In the genomic region with DNA sequence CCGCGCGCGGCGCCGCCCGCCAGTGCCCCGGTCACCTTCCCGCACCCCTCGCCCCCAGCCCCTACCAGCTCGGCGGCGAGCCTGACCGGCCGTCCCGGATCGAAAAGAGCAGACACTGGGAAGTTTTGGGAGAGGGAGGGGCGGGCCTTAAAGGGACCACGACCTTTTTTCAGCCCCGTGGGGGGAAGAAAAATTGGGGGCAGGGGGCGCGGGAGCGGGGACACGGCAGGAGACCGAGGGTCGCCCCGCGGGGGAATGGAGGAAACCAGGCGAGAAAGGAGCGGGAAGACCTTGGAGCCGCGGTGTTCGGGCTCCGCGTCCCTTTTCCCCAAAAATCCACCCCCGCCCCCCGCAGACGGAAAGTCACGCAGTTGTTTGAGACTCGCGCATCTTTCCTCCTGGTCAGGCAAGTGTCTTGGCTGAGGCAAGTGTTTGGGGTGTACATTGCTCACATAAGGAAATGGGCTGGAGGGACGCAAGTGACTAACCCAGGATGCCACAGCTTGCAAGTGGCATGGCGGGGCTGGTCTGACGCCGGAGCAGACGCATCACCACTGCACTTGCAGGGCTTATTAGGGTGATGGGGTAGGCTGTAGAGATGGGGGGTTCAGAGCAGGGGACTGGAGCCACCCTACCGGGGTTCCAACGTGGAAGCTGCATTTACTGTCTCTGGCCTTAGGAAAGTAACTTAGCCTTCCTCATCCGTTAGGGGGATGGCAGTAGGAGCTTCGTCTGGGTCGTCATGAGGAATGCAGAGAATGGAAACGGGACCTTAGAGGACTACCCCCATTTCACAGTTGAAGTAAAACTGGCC, we compare ENCODE assay signal across 9 cellular contexts. TPM values are rescaled to one million over a fixed set of nuclear protein-coding genes. Genes with fewer than 3 reads are reported as not detected.
DNase-seq lines count a peak whose midpoint lies in the region; ATAC-seq, FAIRE-seq and TF ChIP-seq lines count a peak whose summit lies in the region.
"Had no signal": no experiment of that assay in that cellular context is flagged by ENCODE, and none has a peak within 500 bp of the region (broad histone marks: within the 10 kb centered on the region; RNA-seq: fewer than 3 reads in every experiment).

No MANE protein-coding gene starts in this region.

- peak overlapping the region; percentile 88 for H3K9ac ChIP-seq in HepG2 (ENCODE audit: insufficient read depth, low read depth, low read length)

- TF ChIP-seq CTCF in HepG2 (CRISPR knock-in tag; IDR thresholded peaks at IDR 0.05) = 0 out of 2 replicates have a peak, but pooled peaks have one; percentile 7

- H3K36me3 ChIP-seq in MG63 (peaks cover 17% of the 10 kb centered on the region), HepG2 (replicated peaks in 1 of 2; ENCODE audit: control insufficient read depth in 1 of 2, insufficient read depth in 2 of 2, low read length in 2 of 2) (peaks cover under 1 to 4% of the 10 kb centered on the region in 2 experiments; a peak in 4 of 5 replicates)

- H3K27ac ChIP-seq in HepG2 (ENCODE audit: extremely low read length, insufficient read depth, low read length) = peak overlapping the region; percentile 91

- no peak overlapping the region for H2AFZ ChIP-seq in HepG2 (ENCODE audit: low read length)

- POLR2A ChIA-PET in HepG2 (lab: Yijun Ruan, JAX) = interaction anchor here (0.5 to 9.1 kb wide), 20 partner anchors 8 to 234 kb away, joined by 3 to 148 read pairs (median 6); a partner anchor contains a TSS

- intact Hi-C loops in HepG2 (cut with micrococcal nuclease; ENCODE audit: unreplicated experiment) = no loop called here

- ATAC-seq in HepG2 = no peak
- no peak for ATAC-seq in GM19324 (IDR thresholded peaks at IDR 0.05; ENCODE audit: low FRiP score, unreplicated experiment)
- no peak for ATAC-seq in HG02623 (IDR thresholded peaks at IDR 0.05; ENCODE audit: unreplicated experiment)

- CTCF ChIA-PET in HepG2 (lab: Yijun Ruan, JAX; ENCODE audit: low intra/inter-chr PET ratio, low total read pairs) = no interaction called here

- TF ChIP-seq EP300 in HepG2 (IDR thresholded peaks at IDR 0.05; ENCODE audit: low read depth in 2 of 2, low read length in 2 of 2) (no peak), HepG2 (CRISPR knock-in tag; IDR thresholded peaks at IDR 0.05; ENCODE audit: borderline replicate concordance) (no peak)

- peaks cover 17% of the 10 kb centered on the region for H4K20me1 ChIP-seq in HepG2 (ENCODE audit: insufficient read depth, low read length)

- in situ Hi-C loops in HepG2 (cut with HindIII; ENCODE audit: extremely low pct_ligation_motif_present, low pct_unique_long_range_greater_than_20kb) = no loop called here

- H3K27me3 ChIP-seq in MG63 (no peaks in the 10 kb centered on the region; the same call in 1 of the 2 replicates), HepG2 (ENCODE audit: control insufficient read depth in 1 of 2, insufficient read depth in 2 of 2, low read length in 2 of 2) (no peaks in the 10 kb centered on the region; a peak in 1 of 5 replicates)

- WGBS in HepG2 (ENCODE audit: low lambda C conversion rate) = 1% methylated on average over 36 of the region's 52 CpGs

- H3K4me3 ChIP-seq in MG63 = peak overlapping the region; percentile 83
- H3K4me3 ChIP-seq in HepG2 (replicated peaks in 1 of 3; ENCODE audit: insufficient read depth in 1 of 3, low read depth in 2 of 3, low read length in 3 of 3) = peak overlapping the region; percentile 84 to 93 (median 87)

- DNase-seq in EL (peak; percentile 81), MG63 (peak; percentile 76), dedifferentiated amniotic fluid mesenchymal stem cell (ENCODE audit: extremely low spot score) (peak; percentile 61), HepG2 (ENCODE audit: low spot score) (no peak)
- DNase-seq in activated CD4-positive, alpha-beta T cell treated with anti-CD3 and anti-CD28 coated beads for 48 hours = peak; percentile 77
- peak; percentile 57 for DNase-seq in stimulated activated CD4-positive, alpha-beta T cell treated with anti-CD3 and anti-CD28 coated beads, Interleukin-4, amount 100 ng/mL, for 1 hour

- no peak for FAIRE-seq in HepG2 (lab: Jason Lieb, UNC)
- FAIRE-seq: endometrium had no signal

- H3K4me2 ChIP-seq in HepG2 (ENCODE audit: low read depth, low read length) = peak overlapping the region; percentile 92

- TF ChIP-seq RAD21 in HepG2 (CRISPR knock-in tag; IDR thresholded peaks at IDR 0.05) = no peak

- peak in 1 of 2 experiments; percentile 37; a peak in 1 of 4 replicates for TF ChIP-seq POLR2A in HepG2 (IDR thresholded peaks at IDR 0.05; ENCODE audit: insufficient read depth in 1 of 2, low read depth in 2 of 2, low read length in 2 of 2)

- H3K4me1 ChIP-seq in HepG2 (ENCODE audit: insufficient read depth, low read length) = peaks cover 49% of the 10 kb centered on the region

- H3K9me3 ChIP-seq in MG63 = no peaks in the 10 kb centered on the region
- no peaks in the 10 kb centered on the region for H3K9me3 ChIP-seq in HepG2 (ENCODE audit: low read length)

- H3K79me2 ChIP-seq in HepG2 (ENCODE audit: insufficient read depth, low read length) = peaks cover 27% of the 10 kb centered on the region

- TSS peak; percentile 69 for BruUV-seq in HepG2 (replicated peaks; lab: Mats Ljungman, UMichigan)

RNA-seq across cellular contexts. Expression of a gene that starts 2.7 kb away (rescaled TPM):
- total RNA-seq in MG63 (2014; rRNA removed; shearing (Covaris generic); ENCODE audit: low replicate concordance) = 385 and 511 TPM in 2 replicates
- total RNA-seq in HepG2 (2016; rRNA removed; fragmentation: Illumina TruSeq; extraction: Trizol) = 270 and 278 TPM in 2 replicates
- 44.9 and 50.3 TPM in 2 replicates for total RNA-seq in HepG2 (2016; cell fraction: cytosol; rRNA removed; fragmentation: Illumina TruSeq; extraction: Trizol; ENCODE audit: low read depth)
- 247 and 303 TPM in 2 replicates for total RNA-seq in HepG2 (2016; cell fraction: insoluble cytoplasmic fraction; rRNA removed; fragmentation: Illumina TruSeq; extraction: Trizol)
- total RNA-seq in HepG2 (2016; cell fraction: membrane; rRNA removed; fragmentation: Illumina TruSeq; extraction: Trizol) = 97.2 and 106 TPM in 2 replicates
- total RNA-seq in HepG2 (2016; cell fraction: nucleus; rRNA removed; fragmentation: Illumina TruSeq; extraction: Trizol) = 191 and 201 TPM in 2 replicates
- 148 and 156 TPM in 2 replicates for polyA plus RNA-seq in HepG2 (2011; rRNA removed)
- polyA plus RNA-seq in HepG2 (2011; cell fraction: cytosol; rRNA removed) = 89.9 and 92.3 TPM in 2 replicates
- polyA plus RNA-seq in HepG2 (2011; cell fraction: nucleus; rRNA removed) = 184 and 197 TPM in 2 replicates
- 166 and 314 TPM in 2 replicates for polyA plus RNA-seq in HepG2 (2012)
- 36.1 and 37.5 TPM in 2 replicates for polyA plus RNA-seq in HepG2 (2016; cell fraction: cytosol; fragmentation: Illumina TruSeq; extraction: Trizol; ENCODE audit: low read depth)
- 257 and 357 TPM in 2 replicates for polyA plus RNA-seq in HepG2 (2016; cell fraction: insoluble cytoplasmic fraction; fragmentation: Illumina TruSeq; extraction: Trizol; ENCODE audit: low read depth)
- 76.7 and 82.5 TPM in 2 replicates for polyA plus RNA-seq in HepG2 (2016; cell fraction: membrane; fragmentation: Illumina TruSeq; extraction: Trizol; ENCODE audit: low read depth)
- 372 and 405 TPM in 2 replicates for polyA plus RNA-seq in HepG2 (2016; cell fraction: nucleus; fragmentation: Illumina TruSeq; extraction: Trizol; ENCODE audit: insufficient read depth, low read depth)
- 218 and 315 TPM in 2 replicates for polyA minus RNA-seq in HepG2 (2011; rRNA and poly(A)+ RNA removed; ENCODE audit: low replicate concordance)
- 121 and 131 TPM in 2 replicates for polyA minus RNA-seq in HepG2 (2011; cell fraction: cytosol; rRNA and poly(A)+ RNA removed)
- 131 and 151 TPM in 2 replicates for polyA minus RNA-seq in HepG2 (2011; cell fraction: nucleus; rRNA and poly(A)+ RNA removed)

RNA-seq across cellular contexts. Expression of a gene that starts 20.8 kb away (rescaled TPM):
- total RNA-seq in MG63 (2014; rRNA removed; shearing (Covaris generic); ENCODE audit: low replicate concordance) = 76.7 and 102 TPM in 2 replicates
- total RNA-seq in HepG2 (2016; rRNA removed; fragmentation: Illumina TruSeq; extraction: Trizol) = 45.4 and 54.8 TPM in 2 replicates
- 17.9 and 23.1 TPM in 2 replicates for total RNA-seq in HepG2 (2016; cell fraction: cytosol; rRNA removed; fragmentation: Illumina TruSeq; extraction: Trizol; ENCODE audit: low read depth)
- total RNA-seq in HepG2 (2016; cell fraction: insoluble cytoplasmic fraction; rRNA removed; fragmentation: Illumina TruSeq; extraction: Trizol) = 41.2 and 57.4 TPM in 2 replicates
- total RNA-seq in HepG2 (2016; cell fraction: membrane; rRNA removed; fragmentation: Illumina TruSeq; extraction: Trizol) = 15.1 and 19.6 TPM in 2 replicates
- total RNA-seq in HepG2 (2016; cell fraction: nucleus; rRNA removed; fragmentation: Illumina TruSeq; extraction: Trizol) = 31.4 and 37.2 TPM in 2 replicates
- 198 and 277 TPM in 2 replicates for polyA plus RNA-seq in HepG2 (2011; rRNA removed)
- 180 and 200 TPM in 2 replicates for polyA plus RNA-seq in HepG2 (2011; cell fraction: cytosol; rRNA removed)
- 123 and 139 TPM in 2 replicates for polyA plus RNA-seq in HepG2 (2011; cell fraction: nucleus; rRNA removed)
- 231 and 273 TPM in 2 replicates for polyA plus RNA-seq in HepG2 (2012)
- polyA plus RNA-seq in HepG2 (2016; cell fraction: cytosol; fragmentation: Illumina TruSeq; extraction: Trizol; ENCODE audit: low read depth) = 49.8 and 49.9 TPM in 2 replicates
- 244 and 262 TPM in 2 replicates for polyA plus RNA-seq in HepG2 (2016; cell fraction: insoluble cytoplasmic fraction; fragmentation: Illumina TruSeq; extraction: Trizol; ENCODE audit: low read depth)
- polyA plus RNA-seq in HepG2 (2016; cell fraction: membrane; fragmentation: Illumina TruSeq; extraction: Trizol; ENCODE audit: low read depth) = 43.5 and 46.5 TPM in 2 replicates
- polyA plus RNA-seq in HepG2 (2016; cell fraction: nucleus; fragmentation: Illumina TruSeq; extraction: Trizol; ENCODE audit: insufficient read depth, low read depth) = 142 and 151 TPM in 2 replicates
- 119 and 143 TPM in 2 replicates for polyA minus RNA-seq in HepG2 (2011; rRNA and poly(A)+ RNA removed; ENCODE audit: low replicate concordance)
- polyA minus RNA-seq in HepG2 (2011; cell fraction: cytosol; rRNA and poly(A)+ RNA removed) = 74.8 and 77.1 TPM in 2 replicates
- polyA minus RNA-seq in HepG2 (2011; cell fraction: nucleus; rRNA and poly(A)+ RNA removed) = 30.3 and 39.7 TPM in 2 replicates

RNA-seq across cellular contexts. Expression of a gene that starts 25.6 kb away (rescaled TPM):
- total RNA-seq in MG63 (2014; rRNA removed; shearing (Covaris generic); ENCODE audit: low replicate concordance) = 6.9 and 8.2 TPM in 2 replicates
- total RNA-seq in HepG2 (2016; rRNA removed; fragmentation: Illumina TruSeq; extraction: Trizol) = 10.3 and 11.4 TPM in 2 replicates
- 4.4 and 4.8 TPM in 2 replicates for total RNA-seq in HepG2 (2016; cell fraction: cytosol; rRNA removed; fragmentation: Illumina TruSeq; extraction: Trizol; ENCODE audit: low read depth)
- total RNA-seq in HepG2 (2016; cell fraction: insoluble cytoplasmic fraction; rRNA removed; fragmentation: Illumina TruSeq; extraction: Trizol) = 11.9 and 12.4 TPM in 2 replicates
- 8.3 and 11.2 TPM in 2 replicates for total RNA-seq in HepG2 (2016; cell fraction: membrane; rRNA removed; fragmentation: Illumina TruSeq; extraction: Trizol)
- 5.0 and 8.7 TPM in 2 replicates for total RNA-seq in HepG2 (2016; cell fraction: nucleus; rRNA removed; fragmentation: Illumina TruSeq; extraction: Trizol)
- polyA plus RNA-seq in HepG2 (2011; rRNA removed) = 18.0 and 18.5 TPM in 2 replicates
- polyA plus RNA-seq in HepG2 (2011; cell fraction: cytosol; rRNA removed) = 13.8 and 14.5 TPM in 2 replicates
- 23.0 and 23.9 TPM in 2 replicates for polyA plus RNA-seq in HepG2 (2011; cell fraction: nucleus; rRNA removed)
- 8.6 and 10.2 TPM in 2 replicates for polyA plus RNA-seq in HepG2 (2012)
- 2.4 and 2.6 TPM in 2 replicates for polyA plus RNA-seq in HepG2 (2016; cell fraction: cytosol; fragmentation: Illumina TruSeq; extraction: Trizol; ENCODE audit: low read depth)
- 9.1 and 12.2 TPM in 2 replicates for polyA plus RNA-seq in HepG2 (2016; cell fraction: insoluble cytoplasmic fraction; fragmentation: Illumina TruSeq; extraction: Trizol; ENCODE audit: low read depth)
- polyA plus RNA-seq in HepG2 (2016; cell fraction: membrane; fragmentation: Illumina TruSeq; extraction: Trizol; ENCODE audit: low read depth) = 5.3 and 6.5 TPM in 2 replicates
- polyA plus RNA-seq in HepG2 (2016; cell fraction: nucleus; fragmentation: Illumina TruSeq; extraction: Trizol; ENCODE audit: insufficient read depth, low read depth) = 12.7 and 15.7 TPM in 2 replicates
- 3.7 and 14.6 TPM in 2 replicates for polyA minus RNA-seq in HepG2 (2011; rRNA and poly(A)+ RNA removed; ENCODE audit: low replicate concordance)
- polyA minus RNA-seq in HepG2 (2011; cell fraction: cytosol; rRNA and poly(A)+ RNA removed) = 5.7 and 7.2 TPM in 2 replicates
- polyA minus RNA-seq in HepG2 (2011; cell fraction: nucleus; rRNA and poly(A)+ RNA removed) = 9.9 and 10.7 TPM in 2 replicates

RNA-seq across cellular contexts. Expression of a gene that starts 39.7 kb away (rescaled TPM):
- not detected in 2 replicates for total RNA-seq in MG63 (2014; rRNA removed; shearing (Covaris generic); ENCODE audit: low replicate concordance)
- total RNA-seq in HepG2 (2016; rRNA removed; fragmentation: Illumina TruSeq; extraction: Trizol) = 0.24 and 0.32 TPM in 2 replicates
- not detected in 2 replicates for total RNA-seq in HepG2 (2016; cell fraction: cytosol; rRNA removed; fragmentation: Illumina TruSeq; extraction: Trizol; ENCODE audit: low read depth)
- 0.39 TPM in 1 of 2 replicates, not detected in the other for total RNA-seq in HepG2 (2016; cell fraction: insoluble cytoplasmic fraction; rRNA removed; fragmentation: Illumina TruSeq; extraction: Trizol)
- 0.31 TPM in 1 of 2 replicates, not detected in the other for total RNA-seq in HepG2 (2016; cell fraction: membrane; rRNA removed; fragmentation: Illumina TruSeq; extraction: Trizol)
- 0.28 and 0.41 TPM in 2 replicates for total RNA-seq in HepG2 (2016; cell fraction: nucleus; rRNA removed; fragmentation: Illumina TruSeq; extraction: Trizol)
- 0.48 and 0.71 TPM in 2 replicates for polyA plus RNA-seq in HepG2 (2011; rRNA removed)
- polyA plus RNA-seq in HepG2 (2011; cell fraction: cytosol; rRNA removed) = 0.26 and 0.30 TPM in 2 replicates
- polyA plus RNA-seq in HepG2 (2011; cell fraction: nucleus; rRNA removed) = 2.4 and 2.9 TPM in 2 replicates
- 0.59 and 0.87 TPM in 2 replicates for polyA plus RNA-seq in HepG2 (2012)
- 0.17 TPM in 1 of 2 replicates, not detected in the other for polyA plus RNA-seq in HepG2 (2016; cell fraction: cytosol; fragmentation: Illumina TruSeq; extraction: Trizol; ENCODE audit: low read depth)
- not detected in 2 replicates for polyA plus RNA-seq in HepG2 (2016; cell fraction: insoluble cytoplasmic fraction; fragmentation: Illumina TruSeq; extraction: Trizol; ENCODE audit: low read depth)
- 0.26 TPM in 1 of 2 replicates, not detected in the other for polyA plus RNA-seq in HepG2 (2016; cell fraction: membrane; fragmentation: Illumina TruSeq; extraction: Trizol; ENCODE audit: low read depth)
- polyA plus RNA-seq in HepG2 (2016; cell fraction: nucleus; fragmentation: Illumina TruSeq; extraction: Trizol; ENCODE audit: insufficient read depth, low read depth) = 2.4 TPM in 1 of 2 replicates, not detected in the other
- polyA minus RNA-seq in HepG2 (2011; rRNA and poly(A)+ RNA removed; ENCODE audit: low replicate concordance) = 0.42 and 0.68 TPM in 2 replicates
- not detected in 2 replicates for polyA minus RNA-seq in HepG2 (2011; cell fraction: cytosol; rRNA and poly(A)+ RNA removed)
- 0.90 and 3.0 TPM in 2 replicates for polyA minus RNA-seq in HepG2 (2011; cell fraction: nucleus; rRNA and poly(A)+ RNA removed)

RNA-seq across cellular contexts. Expression of a gene that starts 47.0 kb away (rescaled TPM):
- 45.3 and 72.9 TPM in 2 replicates for total RNA-seq in MG63 (2014; rRNA removed; shearing (Covaris generic); ENCODE audit: low replicate concordance)
- total RNA-seq in HepG2 (2016; rRNA removed; fragmentation: Illumina TruSeq; extraction: Trizol) = 20.3 and 22.3 TPM in 2 replicates
- total RNA-seq in HepG2 (2016; cell fraction: cytosol; rRNA removed; fragmentation: Illumina TruSeq; extraction: Trizol; ENCODE audit: low read depth) = 14.3 and 15.2 TPM in 2 replicates
- total RNA-seq in HepG2 (2016; cell fraction: insoluble cytoplasmic fraction; rRNA removed; fragmentation: Illumina TruSeq; extraction: Trizol) = 18.1 and 20.6 TPM in 2 replicates
- total RNA-seq in HepG2 (2016; cell fraction: membrane; rRNA removed; fragmentation: Illumina TruSeq; extraction: Trizol) = 24.1 and 28.8 TPM in 2 replicates
- 10.5 and 13.7 TPM in 2 replicates for total RNA-seq in HepG2 (2016; cell fraction: nucleus; rRNA removed; fragmentation: Illumina TruSeq; extraction: Trizol)
- polyA plus RNA-seq in HepG2 (2011; rRNA removed) = 26.1 and 32.6 TPM in 2 replicates
- 20.9 and 26.0 TPM in 2 replicates for polyA plus RNA-seq in HepG2 (2011; cell fraction: cytosol; rRNA removed)
- polyA plus RNA-seq in HepG2 (2011; cell fraction: nucleus; rRNA removed) = 54.3 and 54.9 TPM in 2 replicates
- 17.1 and 18.5 TPM in 2 replicates for polyA plus RNA-seq in HepG2 (2012)
- 19.1 and 22.5 TPM in 2 replicates for polyA plus RNA-seq in HepG2 (2016; cell fraction: cytosol; fragmentation: Illumina TruSeq; extraction: Trizol; ENCODE audit: low read depth)
- 21.0 and 27.0 TPM in 2 replicates for polyA plus RNA-seq in HepG2 (2016; cell fraction: insoluble cytoplasmic fraction; fragmentation: Illumina TruSeq; extraction: Trizol; ENCODE audit: low read depth)
- polyA plus RNA-seq in HepG2 (2016; cell fraction: membrane; fragmentation: Illumina TruSeq; extraction: Trizol; ENCODE audit: low read depth) = 29.2 and 29.4 TPM in 2 replicates
- 29.4 and 29.5 TPM in 2 replicates for polyA plus RNA-seq in HepG2 (2016; cell fraction: nucleus; fragmentation: Illumina TruSeq; extraction: Trizol; ENCODE audit: insufficient read depth, low read depth)
- polyA minus RNA-seq in HepG2 (2011; rRNA and poly(A)+ RNA removed; ENCODE audit: low replicate concordance) = 15.5 and 28.6 TPM in 2 replicates
- polyA minus RNA-seq in HepG2 (2011; cell fraction: cytosol; rRNA and poly(A)+ RNA removed) = 12.0 and 12.7 TPM in 2 replicates
- 10.3 and 11.2 TPM in 2 replicates for polyA minus RNA-seq in HepG2 (2011; cell fraction: nucleus; rRNA and poly(A)+ RNA removed)
